Comparison of ENCODE assay signal across 19 cellular contexts in genomic region chr11:19306570-19306969, GRCh38.
"Had no signal": no experiment of that assay in that cellular context is flagged by ENCODE, and none has a peak within 500 bp of the region (broad histone marks: within the 10 kb centered on the region; RNA-seq: fewer than 3 reads in every experiment).

No MANE protein-coding gene starts in this region.

- ATAC-seq: activated CD8-positive, alpha-beta T cell treated with anti-CD3 and anti-CD28 coated beads, Interleukin-2, amount 10 ng/mL, durations not matched to agents 7 days and 5 days; SK-N-SH treated with all-trans-retinoic acid at 6 μM for 48 hours had no signal

- DNase-seq: activated CD4-positive, alpha-beta T cell treated with anti-CD3 and anti-CD28 coated beads for 48 hours; activated CD4-positive, alpha-beta T cell treated with anti-CD3 and anti-CD28 coated beads, Interleukin-2, amount 50 U/mL, for 4 hours; activated CD4-positive, CD25-positive, alpha-beta regulatory T cell treated with anti-CD3 and anti-CD28 coated beads, Interleukin-2, amount 50 U/mL, for 72 hours; activated CD8-positive, alpha-beta memory T cell treated with anti-CD3 and anti-CD28 coated beads, Interleukin-2, amount 50 U/mL, for 48 hours; activated CD8-positive, alpha-beta T cell treated with anti-CD3 and anti-CD28 coated beads, Interleukin-2, amount 10 ng/mL, durations not matched to agents 7 days and 5 days; activated naive CD4-positive, alpha-beta T cell treated with anti-CD3 and anti-CD28 coated beads, Interleukin-2, amount 50 U/mL, for 16 hours; activated naive CD8-positive, alpha-beta T cell treated with anti-CD3 and anti-CD28 coated beads, Interleukin-2, amount 10 ng/mL, durations not matched to agents 7 days and 5 days; activated T-cell treated with anti-CD3 and anti-CD28 coated beads, Interleukin-2, amount 50 U/mL, for 1 hour; anterior cingulate cortex; MG63; MV-4-11; NCI-H1105 treated with DMSO at 0.1 percent for 48 hours; NCI-H1436 treated with DMSO at 0.1 percent for 48 hours; NCI-H2107; NCI-H446 treated with DMSO at 0.1 percent for 48 hours; NCI-H524 treated with DMSO at 0.1 percent for 48 hours; Peyer's patch; Right ventricle myocardium superior had no signal
